8 cellular contexts compared by ENCODE assay signal in the genomic region with DNA sequence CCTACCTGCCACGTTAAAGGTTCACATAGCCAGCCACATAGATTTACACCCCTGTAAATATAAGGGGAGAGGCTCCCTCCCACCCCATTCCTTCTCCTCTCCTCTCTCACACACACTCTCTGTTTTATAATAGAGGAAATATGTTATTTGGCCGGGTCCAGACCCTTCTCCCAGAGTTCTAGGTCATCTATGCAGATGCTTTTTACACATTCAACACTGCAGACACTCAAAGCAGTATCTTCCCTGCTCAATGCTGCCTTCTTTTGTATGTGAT. TPM values are rescaled to one million over a fixed set of nuclear protein-coding genes. Genes with fewer than 3 reads are reported as not detected.
A peak's percentile ranks its signal among the peaks of the same experiment; 100 is the strongest.
DNase-seq lines count a peak whose midpoint lies in the region; ATAC-seq and TF ChIP-seq lines count a peak whose summit lies in the region.

No MANE protein-coding gene starts in this region.

- TF ChIP-seq CTCF in CD14-positive monocyte (IDR thresholded peaks at IDR 0.05) = no peak
- TF ChIP-seq CTCF in Loucy (conservative IDR thresholded peaks at IDR 0.05; ENCODE audit: low read length) = no peak
- no peak for TF ChIP-seq CTCF in colonic mucosa (IDR thresholded peaks at IDR 0.05)
- no peak for TF ChIP-seq CTCF in nephron progenitor cell (IDR thresholded peaks at IDR 0.05)

- peak overlapping the region; percentile 87 to 94 for H3K4me3 Mint-ChIP-seq in CD14-positive monocyte
- H3K4me3 Mint-ChIP-seq in nephron progenitor cell = peak overlapping the region; percentile 88

- H3K4me3 ChIP-seq in Loucy (ENCODE audit: low read length, poor library complexity, severe bottlenecking) = peak overlapping the region; percentile 86
- peak overlapping the region; percentile 86 for H3K4me3 ChIP-seq in colonic mucosa

- H3K9ac ChIP-seq in Loucy (ENCODE audit: low read depth, low read length, poor library complexity, severe bottlenecking) (peak overlapping the region; percentile 75), colonic mucosa (ENCODE audit: low read depth in 2 of 2, low read length in 2 of 2) (peak overlapping the region; percentile 51 to 91)

- H3K9me3 Mint-ChIP-seq in CD14-positive monocyte (peaks cover 0 to 8% (median 3%) of the 10 kb centered on the region in 7 donors), nephron progenitor cell (no peaks in the 10 kb centered on the region)

- H3K9me2 ChIP-seq in Loucy (replicated peaks; ENCODE audit: low read depth, low read length) = no peaks in the 10 kb centered on the region

- H3K4me1 Mint-ChIP-seq in CD14-positive monocyte (peaks cover 40% of the 10 kb centered on the region), nephron progenitor cell (peaks cover 50% of the 10 kb centered on the region)

- H3K27ac Mint-ChIP-seq in CD14-positive monocyte (peak overlapping the region; percentile 81 to 91 (median 87)), nephron progenitor cell (peak overlapping the region; percentile 60)

- H3K79me2 ChIP-seq in Loucy (ENCODE audit: insufficient read depth, low read length) = peaks cover 50% of the 10 kb centered on the region

- peak overlapping the region; percentile 86 for H3K4me2 ChIP-seq in Loucy (ENCODE audit: low read depth, low read length, poor library complexity, severe bottlenecking)

- H2AFZ ChIP-seq in Loucy (ENCODE audit: low read length) = peak overlapping the region; percentile 81

- no peak for DNase-seq in CD14-positive monocyte (ENCODE audit: low spot score)
- no peak for DNase-seq in colonic mucosa
- no peak for DNase-seq in nephron progenitor cell
- DNase-seq in T-helper 9 cell = no peak
- DNase-seq in SK-N-DZ (ENCODE audit: low spot score) = no peak
- no peak for DNase-seq in SHP77 treated with DMSO at 0.1 percent for 48 hours (lab: John Stamatoyannopoulos, UW)

- H3K27me3 Mint-ChIP-seq in CD14-positive monocyte (ENCODE audit: low read depth in 3 of 3) (peaks cover 0 to 3% (median 0%) of the 10 kb centered on the region in 3 donors), nephron progenitor cell (ENCODE audit: low read depth, poor library complexity) (no peaks in the 10 kb centered on the region)

- no peaks in the 10 kb centered on the region for H3F3A ChIP-seq in Loucy (ENCODE audit: low read depth)

- H3K4me1 ChIP-seq in Loucy (ENCODE audit: insufficient read depth, low read length, poor library complexity, severe bottlenecking) = peaks cover 58% of the 10 kb centered on the region
- H3K4me1 ChIP-seq in colonic mucosa = peaks cover 4% of the 10 kb centered on the region

- H3K27me3 ChIP-seq in Loucy (ENCODE audit: insufficient read depth, low read length, poor library complexity, severe bottlenecking) = peaks cover 28% of the 10 kb centered on the region
- no peaks in the 10 kb centered on the region for H3K27me3 ChIP-seq in colonic mucosa

- H3K9me3 ChIP-seq in Loucy (ENCODE audit: insufficient read depth, low read depth, low read length) = no peaks in the 10 kb centered on the region; the same call in 1 of the 2 replicates
- H3K9me3 ChIP-seq in colonic mucosa = no peaks in the 10 kb centered on the region

- H3K27ac ChIP-seq in colonic mucosa = peak overlapping the region; percentile 93

- peaks cover 37% of the 10 kb centered on the region for H4K20me1 ChIP-seq in Loucy (ENCODE audit: insufficient read depth, low read length, poor library complexity, severe bottlenecking)

- intact Hi-C loops in CD14-positive monocyte (cut with micrococcal nuclease) = loop anchor here (5.0 to 10.0 kb wide), 4 partner anchors 60 to 237 kb away; a partner anchor contains a TSS
- intact Hi-C loops in colonic mucosa (cut with DNase I) = no loop called here

- ATAC-seq in HG03095 (IDR thresholded peaks at IDR 0.05; ENCODE audit: unreplicated experiment) = no peak

- H3K36me3 Mint-ChIP-seq in CD14-positive monocyte (peaks cover 8 to 12% of the 10 kb centered on the region in 2 donors), nephron progenitor cell (ENCODE audit: low read depth) (peaks cover 23% of the 10 kb centered on the region)

- H3K36me3 ChIP-seq in Loucy (ENCODE audit: insufficient read depth, low read length) (no peaks in the 10 kb centered on the region), colonic mucosa (no peaks in the 10 kb centered on the region)

RNA-seq across cellular contexts. Expression of a gene that starts 0.7 kb away (rescaled TPM):
- polyA plus RNA-seq in CD14-positive monocyte = 10 to 100 TPM; 56.5 to 63.9 TPM
- 100 to 1,000 TPM; 113 to 145 TPM for total RNA-seq in colonic mucosa
- polyA plus RNA-seq in SK-N-DZ (2014; cell fraction: cytosol; rRNA removed) = 247 and 266 TPM in 2 replicates
- 171 and 207 TPM in 2 replicates for polyA plus RNA-seq in SK-N-DZ (2014; cell fraction: nucleus; rRNA removed)
